Comparison of ENCODE assay signal across 33 cellular contexts in the genomic region with DNA sequence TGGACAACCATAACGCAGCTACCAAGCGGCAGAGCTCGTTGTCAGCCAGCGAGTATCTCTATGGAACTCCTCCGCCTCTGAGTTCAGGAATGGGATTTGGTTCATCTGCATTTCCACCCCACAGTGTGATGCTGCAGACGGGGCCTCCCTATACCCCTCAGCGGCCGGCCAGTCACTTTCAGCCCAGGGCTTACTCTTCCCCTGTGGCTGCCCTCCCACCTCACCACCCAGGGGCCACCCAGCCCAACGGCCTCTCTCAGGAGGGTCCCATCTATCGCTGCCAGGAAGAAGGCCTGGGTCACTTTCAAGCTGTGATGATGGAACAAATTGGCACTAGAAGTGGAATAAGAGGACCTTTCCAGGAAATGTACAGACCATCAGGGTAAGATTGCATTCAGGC. TPM values are rescaled to one million over a fixed set of nuclear protein-coding genes. Genes with fewer than 3 reads are reported as not detected.
"Had no signal": no experiment of that assay in that cellular context is flagged by ENCODE, and none has a peak within 500 bp of the region (broad histone marks: within the 10 kb centered on the region; RNA-seq: fewer than 3 reads in every experiment).

No MANE protein-coding gene starts in this region.

- H3K27ac ChIP-seq: brain microvascular endothelial cell, esophagus muscularis mucosa, gastroesophageal sphincter, WERI-Rb-1 had no signal

- H3K4me1 ChIP-seq: gastroesophageal sphincter had no signal

- H3K27me3 Mint-ChIP-seq: activated B cell treated with CpG ODN at 0.5 μM for 24 hours; activated CD8-positive, alpha-beta T cell treated with anti-CD3 and anti-CD28 coated beads for 36 hours; activated naive CD4-positive, alpha-beta T cell treated with anti-CD3 and anti-CD28 coated beads, Interleukin-2, amount 50 U/mL, for 24 hours; activated naive CD8-positive, alpha-beta T cell treated with anti-CD3 and anti-CD28 coated beads, Interleukin-2, amount 10 ng/mL, durations not matched to agents 7 days and 5 days had no signal

- DNase-seq: activated B cell treated with CpG ODN at 0.5 μM for 24 hours; activated CD4-positive, alpha-beta T cell treated with anti-CD3 and anti-CD28 coated beads for 48 hours; activated CD4-positive, alpha-beta T cell treated with anti-CD3 and anti-CD28 coated beads, Interleukin-2, amount 50 U/mL, for 1 hour; activated CD4-positive, alpha-beta T cell treated with anti-CD3 and anti-CD28 coated beads, Interleukin-2, amount 50 U/mL, for 48 hours; activated CD8-positive, alpha-beta memory T cell treated with anti-CD3 and anti-CD28 coated beads for 24 hours; activated CD8-positive, alpha-beta T cell treated with anti-CD3 and anti-CD28 coated beads for 36 hours; activated effector memory CD4-positive, alpha-beta T cell treated with Interleukin-2 at 50 U/mL for 16 hours; activated naive CD4-positive, alpha-beta T cell treated with anti-CD3 and anti-CD28 coated beads for 36 hours; activated naive CD8-positive, alpha-beta T cell treated with anti-CD3 and anti-CD28 coated beads, Interleukin-2, amount 10 ng/mL, durations not matched to agents 7 days and 5 days; activated T-cell treated with anti-CD3 and anti-CD28 coated beads, Interleukin-2, amount 50 U/mL, for 4 hours; amniotic stem cell; anterior cingulate cortex; brain microvascular endothelial cell; cortex of kidney; dermis blood vessel endothelial cell; effector CD4-positive, alpha-beta T cell; effector memory CD8-positive, alpha-beta T cell; erythroblast; foreskin melanocyte; SW 1271; T-cell; T1000; WERI-Rb-1 had no signal

- H3K27me3 ChIP-seq: brain microvascular endothelial cell, esophagus muscularis mucosa, gastroesophageal sphincter had no signal

- H3K4me3 Mint-ChIP-seq: activated B cell treated with CpG ODN at 0.5 μM for 24 hours; activated CD8-positive, alpha-beta T cell treated with anti-CD3 and anti-CD28 coated beads for 36 hours; activated naive CD4-positive, alpha-beta T cell treated with anti-CD3 and anti-CD28 coated beads for 36 hours; activated naive CD4-positive, alpha-beta T cell treated with anti-CD3 and anti-CD28 coated beads, Interleukin-2, amount 50 U/mL, for 24 hours; activated naive CD8-positive, alpha-beta T cell treated with anti-CD3 and anti-CD28 coated beads, Interleukin-2, amount 10 ng/mL, durations not matched to agents 7 days and 5 days; activated T-cell treated with anti-CD3 and anti-CD28 coated beads, Interleukin-2, amount 50 U/mL, for 4 hours; activated T-helper 17 cell treated with anti-CD3 and anti-CD28 coated beads, Interleukin-2, amount 50 U/mL, for 72 hours; effector memory CD8-positive, alpha-beta T cell; T-cell; T-helper 1 cell treated with Interleukin-12 subunit alpha and Interleukin-12 subunit beta and Interleukin-4 antibody, amounts not matched to agents 30 μg/mL and 1 μg/mL, for 36 hours; T-helper 2 cell treated with Interferon-gamma antibody and Interleukin-4, amounts not matched to agents 5 μg/mL and 100 μg/mL, for 36 hours had no signal

- H3K27ac Mint-ChIP-seq: activated B cell treated with CpG ODN at 0.5 μM for 24 hours; activated CD8-positive, alpha-beta T cell treated with anti-CD3 and anti-CD28 coated beads for 36 hours; activated naive CD4-positive, alpha-beta T cell treated with anti-CD3 and anti-CD28 coated beads for 36 hours; activated naive CD4-positive, alpha-beta T cell treated with anti-CD3 and anti-CD28 coated beads, Interleukin-2, amount 50 U/mL, for 24 hours; activated naive CD8-positive, alpha-beta T cell treated with anti-CD3 and anti-CD28 coated beads, Interleukin-2, amount 10 ng/mL, durations not matched to agents 7 days and 5 days; activated T-helper 17 cell treated with anti-CD3 and anti-CD28 coated beads, Interleukin-2, amount 50 U/mL, for 72 hours; effector memory CD8-positive, alpha-beta T cell; T-cell; T-helper 1 cell treated with Interleukin-12 subunit alpha and Interleukin-12 subunit beta and Interleukin-4 antibody, amounts not matched to agents 30 μg/mL and 1 μg/mL, for 36 hours; T-helper 2 cell treated with Interferon-gamma antibody and Interleukin-4, amounts not matched to agents 5 μg/mL and 100 μg/mL, for 36 hours had no signal

- H3K36me3 Mint-ChIP-seq: activated naive CD4-positive, alpha-beta T cell treated with anti-CD3 and anti-CD28 coated beads, Interleukin-2, amount 50 U/mL, for 24 hours; activated naive CD8-positive, alpha-beta T cell treated with anti-CD3 and anti-CD28 coated beads, Interleukin-2, amount 10 ng/mL, durations not matched to agents 7 days and 5 days; T-cell had no signal

- ATAC-seq: activated CD4-positive, CD25-positive, alpha-beta regulatory T cell treated with anti-CD3 and anti-CD28 coated beads, Interleukin-2, amount 50 U/mL, for 24 hours; activated CD8-positive, alpha-beta T cell treated with anti-CD3 and anti-CD28 coated beads for 36 hours; activated T-cell treated with anti-CD3 and anti-CD28 coated beads, Interleukin-2, amount 50 U/mL, for 4 hours; activated T-helper 17 cell treated with anti-CD3 and anti-CD28 coated beads, Interleukin-2, amount 50 U/mL, for 72 hours; effector memory CD8-positive, alpha-beta T cell; gastroesophageal sphincter; T-cell had no signal

- H3K4me1 Mint-ChIP-seq: activated B cell treated with CpG ODN at 0.5 μM for 24 hours; activated naive CD4-positive, alpha-beta T cell treated with anti-CD3 and anti-CD28 coated beads, Interleukin-2, amount 50 U/mL, for 24 hours; activated T-helper 17 cell treated with anti-CD3 and anti-CD28 coated beads, Interleukin-2, amount 50 U/mL, for 72 hours; T-cell had no signal

- H3K9me3 Mint-ChIP-seq: activated B cell treated with CpG ODN at 0.5 μM for 24 hours; activated CD8-positive, alpha-beta T cell treated with anti-CD3 and anti-CD28 coated beads for 36 hours; activated naive CD4-positive, alpha-beta T cell treated with anti-CD3 and anti-CD28 coated beads for 36 hours; activated naive CD4-positive, alpha-beta T cell treated with anti-CD3 and anti-CD28 coated beads, Interleukin-2, amount 50 U/mL, for 24 hours; activated naive CD8-positive, alpha-beta T cell treated with anti-CD3 and anti-CD28 coated beads, Interleukin-2, amount 10 ng/mL, durations not matched to agents 7 days and 5 days; activated T-cell treated with anti-CD3 and anti-CD28 coated beads, Interleukin-2, amount 50 U/mL, for 4 hours; activated T-helper 17 cell treated with anti-CD3 and anti-CD28 coated beads, Interleukin-2, amount 50 U/mL, for 72 hours; effector memory CD8-positive, alpha-beta T cell; T-cell; T-helper 1 cell treated with Interleukin-12 subunit alpha and Interleukin-12 subunit beta and Interleukin-4 antibody, amounts not matched to agents 30 μg/mL and 1 μg/mL, for 36 hours; T-helper 2 cell treated with Interferon-gamma antibody and Interleukin-4, amounts not matched to agents 5 μg/mL and 100 μg/mL, for 36 hours had no signal

RNA-seq across cellular contexts. Expression of a gene that starts 14.1 kb away (rescaled TPM):
- total RNA-seq: activated CD8-positive, alpha-beta T cell treated with anti-CD3 and anti-CD28 coated beads for 36 hours; activated naive CD4-positive, alpha-beta T cell treated with anti-CD3 and anti-CD28 coated beads for 36 hours; activated naive CD8-positive, alpha-beta T cell treated with anti-CD3 and anti-CD28 coated beads, Interleukin-2, amount 10 ng/mL, durations not matched to agents 7 days and 5 days; activated T-cell treated with anti-CD3 and anti-CD28 coated beads, Interleukin-2, amount 50 U/mL, for 4 hours; activated T-helper 17 cell treated with anti-CD3 and anti-CD28 coated beads, Interleukin-2, amount 50 U/mL, for 72 hours; bronchial epithelial cell; chondrocyte; dermis blood vessel endothelial cell; glomerular endothelial cell; T-cell had no signal
